1 cellular context compared by ENCODE assay signal in genomic region chr3:138010273-138010590, GRCh38.
TF ChIP-seq lines count a peak whose summit lies in the region.

No MANE protein-coding gene starts in this region.

TF ChIP-seq in WTC11, 78 proteins besides CTCF, POLR2A, EP300 and RAD21 (continued from another document):
- TF ChIP-seq ZNF425 (CRISPR knock-in tag; conservative IDR thresholded peaks at IDR 0.05) (no peak), ZNF281 (CRISPR knock-in tag; IDR thresholded peaks at IDR 0.05) (no peak), NR2C2 (CRISPR knock-in tag; IDR thresholded peaks at IDR 0.05) (no peak), USF2 (CRISPR knock-in tag; IDR thresholded peaks at IDR 0.05) (no peak), IRF1 (CRISPR knock-in tag; IDR thresholded peaks at IDR 0.05) (no peak), HMGXB4 (CRISPR knock-in tag; IDR thresholded peaks at IDR 0.05) (no peak), NFATC4 (CRISPR knock-in tag; IDR thresholded peaks at IDR 0.05) (no peak), ZNF317 (CRISPR knock-in tag; IDR thresholded peaks at IDR 0.05; ENCODE audit: borderline replicate concordance, low read depth) (no peak), USF1 (CRISPR knock-in tag; IDR thresholded peaks at IDR 0.05) (no peak), FOXP1 (CRISPR knock-in tag; IDR thresholded peaks at IDR 0.05; ENCODE audit: borderline replicate concordance) (no peak)
